17 cellular contexts compared by ENCODE assay signal in the genomic region with DNA sequence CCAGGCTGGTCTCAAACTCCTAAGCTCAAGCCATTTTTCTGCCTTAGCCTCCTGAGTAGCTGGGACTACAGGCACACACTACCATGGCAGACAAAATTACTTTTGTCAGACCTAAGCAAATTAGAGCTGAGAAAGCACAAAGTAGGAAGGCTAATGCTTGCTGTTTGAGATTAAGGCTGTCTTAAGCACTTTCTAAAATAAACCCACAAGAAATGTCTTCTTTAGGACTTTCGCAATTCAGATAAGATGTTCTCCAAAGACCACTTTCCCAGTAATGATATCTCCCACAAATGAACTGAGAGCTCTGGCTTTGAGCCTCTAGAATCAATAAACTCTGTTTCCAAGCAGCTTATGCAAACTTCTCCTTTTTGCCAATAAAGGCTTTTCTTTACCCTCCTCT.
"Had no signal": no experiment of that assay in that cellular context is flagged by ENCODE, and none has a peak within 500 bp of the region (broad histone marks: within the 10 kb centered on the region; RNA-seq: fewer than 3 reads in every experiment).

No MANE protein-coding gene starts in this region.

- H3K4me1 ChIP-seq: gastrocnemius medialis, parathyroid adenoma, tibial artery, uterus had no signal

- H3K27me3 ChIP-seq: brain microvascular endothelial cell, gastrocnemius medialis, tibial artery, uterus had no signal

- H3K9ac ChIP-seq: parathyroid adenoma had no signal

- H3K9me3 ChIP-seq: gastrocnemius medialis, tibial artery, uterus had no signal

- H3K27ac ChIP-seq: brain microvascular endothelial cell, coronary artery, gastrocnemius medialis, parathyroid adenoma, tibial artery, uterus had no signal

- H2AFZ ChIP-seq: parathyroid adenoma had no signal

- DNase-seq: activated CD4-positive, alpha-beta T cell treated with anti-CD3 and anti-CD28 coated beads for 48 hours; activated CD8-positive, alpha-beta T cell treated with anti-CD3 and anti-CD28 coated beads for 36 hours; activated naive CD4-positive, alpha-beta T cell treated with Interleukin-2 at 50 U/mL for 16 hours; activated T-cell treated with anti-CD3 and anti-CD28 coated beads, Interleukin-2, amount 50 U/mL, for 1 hour; anterior cingulate cortex; brain microvascular endothelial cell; erythroblast; gastrocnemius medialis; head of caudate nucleus; kidney glomerular epithelial cell; midbrain; stimulated activated naive CD4-positive, alpha-beta T cell treated with Interleukin-2 at 50 U/mL for 16 hours; SW 1271; tibial artery; uterus had no signal

- H3K4me3 ChIP-seq: coronary artery, gastrocnemius medialis, tibial artery, uterus had no signal

- H3K36me3 ChIP-seq: brain microvascular endothelial cell, gastrocnemius medialis, tibial artery, uterus had no signal
